In genomic region chr12:43826681-43827458, GRCh38 we compare ENCODE assay signal across 25 cellular contexts.
"Had no signal": no experiment of that assay in that cellular context is flagged by ENCODE, and none has a peak within 500 bp of the region (broad histone marks: within the 10 kb centered on the region; RNA-seq: fewer than 3 reads in every experiment).

No MANE protein-coding gene starts in this region.

- H3K27ac Mint-ChIP-seq: activated CD8-positive, alpha-beta T cell treated with anti-CD3 and anti-CD28 coated beads, Interleukin-2, amount 10 ng/mL, durations not matched to agents 7 days and 5 days; activated naive CD4-positive, alpha-beta T cell treated with anti-CD3 and anti-CD28 coated beads, Interleukin-2, amount 50 U/mL, for 72 hours; activated T-cell treated with anti-CD3 and anti-CD28 coated beads, Interleukin-2, amount 50 U/mL, for 72 hours; dendritic cell treated with granulocyte-macrophage colony-stimulating factor and Interleukin-4, amounts not matched to agents 40 ng/mL and 50 ng/mL, for 4 days; naive thymus-derived CD8-positive, alpha-beta T cell; progenitor cell of endocrine pancreas had no signal

- H3K9me3 ChIP-seq: breast epithelium, gastrocnemius medialis, heart right ventricle, mucosa of descending colon, tibial nerve had no signal

- DNase-seq: activated CD4-positive, alpha-beta T cell treated with anti-CD3 and anti-CD28 coated beads for 4 hours; activated CD8-positive, alpha-beta memory T cell treated with anti-CD3 and anti-CD28 coated beads, Interleukin-2, amount 50 U/mL, for 4 hours; activated CD8-positive, alpha-beta T cell treated with anti-CD3 and anti-CD28 coated beads, Interleukin-2, amount 10 ng/mL, durations not matched to agents 7 days and 5 days; activated gamma-delta T cell; activated T-cell treated with anti-CD3 and anti-CD28 coated beads, Interleukin-2, amount 50 U/mL, for 72 hours; cerebellar nuclear complex; effector memory CD4-positive, alpha-beta T cell; gastrocnemius medialis; heart right ventricle; mammary epithelial cell; mucosa of descending colon; naive thymus-derived CD8-positive, alpha-beta T cell; nucleus accumbens; right cardiac atrium; stimulated activated CD4-positive, alpha-beta T cell treated with anti-CD3 and anti-CD28 coated beads, Interleukin-4, amount 100 ng/mL, for 4 hours; stimulated activated CD8-positive, alpha-beta memory T cell treated with anti-CD3 and anti-CD28 coated beads, Interleukin-4, amount 100 ng/mL, for 48 hours; stimulated activated naive CD4-positive, alpha-beta T cell treated with Interleukin-2 at 50 U/mL for 16 hours; substantia nigra; T-helper 2 cell had no signal

- H3K4me3 ChIP-seq: breast epithelium, gastrocnemius medialis, heart right ventricle, mucosa of descending colon, skin epidermis, tibial nerve had no signal

- H3K27ac ChIP-seq: breast epithelium, gastrocnemius medialis, heart right ventricle, tibial nerve had no signal

- H3K4me3 Mint-ChIP-seq: activated CD8-positive, alpha-beta T cell treated with anti-CD3 and anti-CD28 coated beads, Interleukin-2, amount 10 ng/mL, durations not matched to agents 7 days and 5 days; activated T-cell treated with anti-CD3 and anti-CD28 coated beads, Interleukin-2, amount 50 U/mL, for 72 hours; dendritic cell treated with granulocyte-macrophage colony-stimulating factor and Interleukin-4, amounts not matched to agents 40 ng/mL and 50 ng/mL, for 4 days; naive thymus-derived CD8-positive, alpha-beta T cell had no signal

- H3K36me3 ChIP-seq: breast epithelium, gastrocnemius medialis, heart right ventricle, tibial nerve had no signal

- H3K4me1 ChIP-seq: breast epithelium, gastrocnemius medialis, heart right ventricle had no signal

- H3K36me3 Mint-ChIP-seq: activated naive CD4-positive, alpha-beta T cell treated with anti-CD3 and anti-CD28 coated beads, Interleukin-2, amount 50 U/mL, for 72 hours; naive thymus-derived CD8-positive, alpha-beta T cell had no signal

- H3K9me3 Mint-ChIP-seq: activated naive CD4-positive, alpha-beta T cell treated with anti-CD3 and anti-CD28 coated beads, Interleukin-2, amount 50 U/mL, for 72 hours; activated T-cell treated with anti-CD3 and anti-CD28 coated beads, Interleukin-2, amount 50 U/mL, for 72 hours; dendritic cell treated with granulocyte-macrophage colony-stimulating factor and Interleukin-4, amounts not matched to agents 40 ng/mL and 50 ng/mL, for 4 days; naive thymus-derived CD8-positive, alpha-beta T cell had no signal

- H3K27me3 ChIP-seq: breast epithelium, gastrocnemius medialis, heart right ventricle, tibial nerve had no signal
